ENCODE assay signal across 8 cellular contexts in the genomic region with DNA sequence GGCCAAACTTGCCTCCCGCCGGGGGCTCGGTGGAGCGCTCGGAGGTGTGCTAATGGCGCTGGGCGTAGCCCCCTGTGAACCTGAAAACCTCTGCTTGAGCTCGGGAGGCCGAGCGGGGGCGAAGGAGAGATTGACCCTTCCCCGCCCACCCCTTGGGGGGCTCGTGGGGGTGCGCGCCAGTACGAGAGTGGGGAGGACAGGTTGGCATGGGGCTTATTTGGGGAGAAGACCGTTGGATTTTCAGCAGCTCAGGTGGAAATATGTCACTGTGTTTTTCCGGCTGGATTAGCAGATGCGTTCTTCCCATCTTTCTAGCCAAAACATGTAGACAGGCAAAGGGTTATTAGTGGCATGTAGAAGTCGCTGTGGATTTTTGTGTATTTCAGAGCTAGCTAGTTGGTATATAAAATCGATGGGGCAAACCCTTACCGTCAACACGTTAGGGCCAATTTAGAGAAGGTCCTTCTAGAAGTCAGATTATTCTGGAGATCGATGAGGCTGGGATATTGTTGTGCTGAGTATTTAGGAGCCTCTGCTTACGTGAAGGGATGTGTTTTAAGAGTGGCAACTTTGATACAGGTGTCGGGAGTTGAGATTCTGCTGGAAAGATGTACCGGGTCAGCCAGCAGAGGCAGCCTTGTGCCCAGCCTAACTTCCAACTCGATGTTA. TPM values are rescaled to one million over a fixed set of nuclear protein-coding genes. Genes with fewer than 3 reads are reported as not detected.
DNase-seq lines count a peak whose midpoint lies in the region; ATAC-seq, FAIRE-seq and TF ChIP-seq lines count a peak whose summit lies in the region.

No MANE protein-coding gene starts in this region.

- H3K36me3 ChIP-seq in endothelial cell of umbilical vein (ENCODE audit: control insufficient read depth in 2 of 2, extremely low read depth in 1 of 2, insufficient read depth in 2 of 2, low read length in 2 of 2), result no peaks in the 10 kb centered on the region
- no peaks in the 10 kb centered on the region for H3K36me3 ChIP-seq in thyroid gland

- H3K27me3 ChIP-seq in endothelial cell of umbilical vein (ENCODE audit: control insufficient read depth in 2 of 2, insufficient read depth in 2 of 2, low read length in 2 of 2) (no peaks in the 10 kb centered on the region), mononuclear cell (ENCODE audit: insufficient read depth, low read length) (no peaks in the 10 kb centered on the region), thyroid gland (no peaks in the 10 kb centered on the region)

- peak overlapping the region; percentile 98 for H3K4me2 ChIP-seq in endothelial cell of umbilical vein (ENCODE audit: insufficient read depth, low read length)

- peak; percentile 61 for FAIRE-seq in endothelial cell of umbilical vein (lab: Jason Lieb, UNC)

- peak overlapping the region; percentile 70 for H2AFZ ChIP-seq in endothelial cell of umbilical vein (ENCODE audit: low read depth, low read length)

- CTCF ChIA-PET in endothelial cell of umbilical vein (lab: Charles Lee), result interaction anchor here (0.6 to 11.1 kb wide), 41 partner anchors 10 to 1475 kb away, joined by 3 to 138 read pairs (median 6); a partner anchor contains a TSS

- intact Hi-C loops in endothelial cell of umbilical vein (cut with micrococcal nuclease), result loop anchor here (1.0 to 5.0 kb wide), 5 partner anchors 31 to 116 kb away; no protein-coding TSS in a partner anchor
- intact Hi-C loops in thyroid gland (cut with DNase I), result no loop called here

- peaks cover 41% of the 10 kb centered on the region for H3K79me2 ChIP-seq in endothelial cell of umbilical vein (ENCODE audit: control insufficient read depth, insufficient read depth, low read length)

- H3K4me3 ChIP-seq in endothelial cell of umbilical vein (replicated peaks in 1 of 3; ENCODE audit: insufficient read depth in 1 of 3, low read depth in 1 of 3, low read length in 3 of 3) (peak overlapping the region; percentile 87 to 96 (median 87)), mononuclear cell (ENCODE audit: low read length) (peak overlapping the region; percentile 69), thyroid gland (replicated peaks in 1 of 3) (peak overlapping the region; percentile 64 to 71 (median 64))

- ATAC-seq in GM18870 (IDR thresholded peaks at IDR 0.05; ENCODE audit: unreplicated experiment), result peak; percentile 40
- peak; percentile 28 for ATAC-seq in HG03108 (IDR thresholded peaks at IDR 0.05; ENCODE audit: unreplicated experiment)

- DNase-seq in NCI-H226 (peak; percentile 49), endothelial cell of umbilical vein (ENCODE audit: low read depth, low spot score) (peak; percentile 86), thyroid gland (peak; percentile 39 to 40)
- DNase-seq in activated CD4-positive, alpha-beta T cell treated with anti-CD3 and anti-CD28 coated beads, Interleukin-2, amount 50 U/mL, for 4 hours, result peak; percentile 40 to 46

- peak overlapping the region; percentile 84 for H3K9ac ChIP-seq in endothelial cell of umbilical vein (replicated peaks; ENCODE audit: extremely low read depth, insufficient read depth, low read length)

- POLR2A ChIA-PET in endothelial cell of umbilical vein (lab: Charles Lee), result interaction anchor here (1.0 to 2.6 kb wide), 7 partner anchors 43 to 195 kb away, joined by 3 to 8 read pairs (median 3); a partner anchor contains a TSS

- WGBS in thyroid gland, 2 donors, result 0% methylated on average over 12 to 18 of the region's 28 CpGs

- TSS peak; percentile 23 for BruUV-seq in endothelial cell of umbilical vein (replicated peaks; lab: Mats Ljungman, UMichigan)

- TF ChIP-seq POLR2A in endothelial cell of umbilical vein (IDR thresholded peaks at IDR 0.05; ENCODE audit: low read depth, low read length) (no peak), thyroid gland (IDR thresholded peaks at IDR 0.05) (peak in 1 of 2 donors; percentile 13)

- dilution Hi-C loops in endothelial cell of umbilical vein (cut with MboI; ENCODE audit: extremely low pct_ligation_motif_present, low sequenced_read_pairs), result no loop called here

- H3K27ac ChIP-seq in C4-2B (peak overlapping the region; percentile 85), endothelial cell of umbilical vein (ENCODE audit: insufficient read depth, low read depth, low read length) (peak overlapping the region; percentile 81), thyroid gland (peak overlapping the region; percentile 90 to 99 (median 97))

- H4K20me1 ChIP-seq in endothelial cell of umbilical vein (replicated peaks; ENCODE audit: control insufficient read depth, extremely low read depth, insufficient read depth, low read length), result no peaks in the 10 kb centered on the region

- H3K4me1 ChIP-seq in endothelial cell of umbilical vein (ENCODE audit: control insufficient read depth, extremely low read depth, insufficient read depth, low read length) (peaks cover 43% of the 10 kb centered on the region), mononuclear cell (ENCODE audit: insufficient read depth, low read length) (peaks cover 24% of the 10 kb centered on the region), thyroid gland (peaks cover 8 to 17% of the 10 kb centered on the region in 2 donors)

- H3K9me1 ChIP-seq in endothelial cell of umbilical vein (replicated peaks; ENCODE audit: control insufficient read depth, extremely low read depth, insufficient read depth, low read length), result no peaks in the 10 kb centered on the region

- TF ChIP-seq CTCF in C4-2B (conservative IDR thresholded peaks at IDR 0.05) (peak; percentile 75), endothelial cell of umbilical vein (IDR thresholded peaks at IDR 0.05; ENCODE audit: extremely low read depth in 1 of 2, insufficient read depth in 1 of 2, low read depth in 1 of 2, low read length in 2 of 2) (peak; percentile 65 to 72), thyroid gland (IDR thresholded peaks at IDR 0.05) (peak; percentile 19 to 60 (median 34))

- no peaks in the 10 kb centered on the region for H3K9me3 ChIP-seq in endothelial cell of umbilical vein (replicated peaks; ENCODE audit: control insufficient read depth, insufficient read depth, low read length)
- H3K9me3 ChIP-seq in mononuclear cell (ENCODE audit: low read depth, low read length), result no peaks in the 10 kb centered on the region
- no peaks in the 10 kb centered on the region for H3K9me3 ChIP-seq in thyroid gland

TF ChIP-seq in endothelial cell of umbilical vein, 7 proteins besides CTCF, POLR2A, EP300 and RAD21:
- TF ChIP-seq JUN (IDR thresholded peaks at IDR 0.05; ENCODE audit: borderline replicate concordance, insufficient read depth, insufficient read length, low read depth) (no peak), GATA2 (IDR thresholded peaks at IDR 0.05; ENCODE audit: insufficient read depth, insufficient read length, low read depth, low read length) (no peak), POLR2AphosphoS5 (IDR thresholded peaks at IDR 0.05; ENCODE audit: insufficient read depth, low read depth, low read length) (no peak), MYC (IDR thresholded peaks at IDR 0.05; ENCODE audit: low read depth, low read length) (no peak), EZH2 (IDR thresholded peaks at IDR 0.05; ENCODE audit: borderline replicate concordance, low read depth, low read length, severe bottlenecking) (no peak)
- TF ChIP-seq, protein P1, sequence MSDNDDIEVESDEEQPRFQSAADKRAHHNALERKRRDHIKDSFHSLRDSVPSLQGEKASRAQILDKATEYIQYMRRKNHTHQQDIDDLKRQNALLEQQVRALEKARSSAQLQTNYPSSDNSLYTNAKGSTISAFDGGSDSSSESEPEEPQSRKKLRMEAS (IDR thresholded peaks at IDR 0.05; ENCODE audit: insufficient read depth, insufficient read length), result no peak

RNA-seq across cellular contexts. Expression of a gene that starts 0.5 kb away (rescaled TPM):
- 58.2 and 71.2 TPM in 2 replicates for total RNA-seq in endothelial cell of umbilical vein
- 20.3 and 27.7 TPM in 2 replicates for polyA plus RNA-seq in endothelial cell of umbilical vein
- 25.3 and 29.9 TPM in 2 replicates for polyA plus RNA-seq in endothelial cell of umbilical vein (2011; cell fraction: cytosol; rRNA removed)
- polyA plus RNA-seq in endothelial cell of umbilical vein (2011; cell fraction: nucleus; rRNA removed), result 57.9 and 62.1 TPM in 2 replicates
- polyA plus RNA-seq in endothelial cell of umbilical vein (2012), result 39.7 and 40.1 TPM in 2 replicates
- 111 and 159 TPM in 2 replicates for polyA minus RNA-seq in endothelial cell of umbilical vein
- 52.8 TPM for polyA minus RNA-seq in endothelial cell of umbilical vein (2011; cell fraction: cytosol; rRNA and poly(A)+ RNA removed)
- 62.9 and 65.0 TPM in 2 replicates for polyA minus RNA-seq in endothelial cell of umbilical vein (2011; cell fraction: nucleus; rRNA and poly(A)+ RNA removed)
- total RNA-seq in mononuclear cell, result 14.8 TPM
- total RNA-seq in thyroid gland, result 10 to 100 TPM in 3 of 4 donors, 1 to 10 TPM in 1; 9.0 to 36.2 (median 21.8) TPM

RNA-seq across cellular contexts. Expression of a gene that starts 41.9 kb away (rescaled TPM):
- not detected in 2 replicates for total RNA-seq in endothelial cell of umbilical vein
- polyA plus RNA-seq in endothelial cell of umbilical vein, result 0.03 and 0.07 TPM in 2 replicates
- 0.03 TPM in 2 replicates for polyA plus RNA-seq in endothelial cell of umbilical vein (2011; cell fraction: cytosol; rRNA removed)
- 0.10 and 0.26 TPM in 2 replicates for polyA plus RNA-seq in endothelial cell of umbilical vein (2011; cell fraction: nucleus; rRNA removed)
- 0.74 and 0.92 TPM in 2 replicates for polyA plus RNA-seq in endothelial cell of umbilical vein (2012)
- not detected in 2 replicates for polyA minus RNA-seq in endothelial cell of umbilical vein
- not detected for polyA minus RNA-seq in endothelial cell of umbilical vein (2011; cell fraction: cytosol; rRNA and poly(A)+ RNA removed)
- polyA minus RNA-seq in endothelial cell of umbilical vein (2011; cell fraction: nucleus; rRNA and poly(A)+ RNA removed), result not detected in 2 replicates
- total RNA-seq in mononuclear cell, result 0.10 TPM
- 1 to 10 TPM; 3.5 to 5.5 (median 5.1) TPM for total RNA-seq in thyroid gland

Comparison
In these comparisons a context has a peak if more than half of its experiments do, and no peak if none do; other contexts are left out.
1. Peak in every context shown above with its lines: DNase-seq, ATAC-seq, H3K4me3 ChIP-seq and H3K27ac ChIP-seq.